ENCODE assay signal across 13 cellular contexts in genomic region chr9:109868222-109868621, GRCh38.
DNase-seq lines count a peak whose midpoint lies in the region; ATAC-seq and TF ChIP-seq lines count a peak whose summit lies in the region.
"Had no signal": no experiment of that assay in that cellular context is flagged by ENCODE, and none has a peak within 500 bp of the region (broad histone marks: within the 10 kb centered on the region; RNA-seq: fewer than 3 reads in every experiment).

No MANE protein-coding gene starts in this region.

- no peak overlapping the region for H2AFZ ChIP-seq in neural progenitor cell (replicated peaks)

- no peaks in the 10 kb centered on the region for H3K9me3 Mint-ChIP-seq in neural progenitor cell

- DNase-seq in C1 segment of cervical spinal cord (lab: John Stamatoyannopoulos, UW) (peak in 10 of 14 donors; percentile 8 to 84 (median 22)), brain microvascular endothelial cell (peak; percentile 25), Right ventricle myocardium superior (no peak), neural progenitor cell (ENCODE audit: low spot score) (peak; percentile 35), mucosa of descending colon (no peak), NCI-H2196 treated with DMSO at 0.1 percent for 48 hours (lab: John Stamatoyannopoulos, UW; ENCODE audit: unreplicated experiment) (no peak), dermis blood vessel endothelial cell (no peak)
- DNase-seq: Kasumi-1, NCI-H1417 treated with DMSO at 0.1 percent for 48 hours, NCI-H446, upper lobe of left lung, WERI-Rb-1 had no signal

- peaks cover 2% of the 10 kb centered on the region for H3K36me3 ChIP-seq in brain microvascular endothelial cell (replicated peaks)
- no peaks in the 10 kb centered on the region for H3K36me3 ChIP-seq in neural progenitor cell
- H3K36me3 ChIP-seq in mucosa of descending colon (ENCODE audit: low read depth) = no peaks in the 10 kb centered on the region
- H3K36me3 ChIP-seq: upper lobe of left lung, WERI-Rb-1 had no signal

- H3K36me3 Mint-ChIP-seq in neural progenitor cell = no peaks in the 10 kb centered on the region

- no peaks in the 10 kb centered on the region for H3K27me3 Mint-ChIP-seq in neural progenitor cell (ENCODE audit: insufficient read depth, low read depth)

- no peaks in the 10 kb centered on the region for H3K27me3 ChIP-seq in brain microvascular endothelial cell (replicated peaks)
- H3K27me3 ChIP-seq in neural progenitor cell = no peaks in the 10 kb centered on the region
- H3K27me3 ChIP-seq: upper lobe of left lung had no signal

- H3K4me1 ChIP-seq in neural progenitor cell (peaks cover 9% of the 10 kb centered on the region), mucosa of descending colon (ENCODE audit: low read depth) (no peaks in the 10 kb centered on the region)
- H3K4me1 ChIP-seq: upper lobe of left lung had no signal

- H3K9me3 ChIP-seq in neural progenitor cell (ENCODE audit: low read depth) (no peaks in the 10 kb centered on the region), mucosa of descending colon (no peaks in the 10 kb centered on the region)
- H3K9me3 ChIP-seq: upper lobe of left lung had no signal

- H3F3A ChIP-seq in neural progenitor cell (ENCODE audit: low read depth) = no peaks in the 10 kb centered on the region

- intact Hi-C loops in Right ventricle myocardium superior (cut with DNase I) (no loop called here), mucosa of descending colon (cut with DNase I, micrococcal nuclease) (no loop called here)

- no peak overlapping the region for H3K4me2 ChIP-seq in neural progenitor cell

- peak; percentile 60 for ATAC-seq in Right ventricle myocardium superior (ENCODE audit: poor library complexity)
- no peak for ATAC-seq in GM21528 (IDR thresholded peaks at IDR 0.05; ENCODE audit: low FRiP score, unreplicated experiment)
- no peak for ATAC-seq in mucosa of descending colon

- no peak overlapping the region for H3K27ac Mint-ChIP-seq in neural progenitor cell

- no peak overlapping the region for H3K9ac ChIP-seq in neural progenitor cell

- H3K79me2 ChIP-seq in neural progenitor cell (ENCODE audit: low read depth) = no peaks in the 10 kb centered on the region

- no peak overlapping the region for H3K4me3 Mint-ChIP-seq in neural progenitor cell

- peaks cover 20% of the 10 kb centered on the region for H3K4me1 Mint-ChIP-seq in neural progenitor cell

- H4K20me1 ChIP-seq in neural progenitor cell (ENCODE audit: low read depth) = no peaks in the 10 kb centered on the region

- TF ChIP-seq CTCF in brain microvascular endothelial cell (IDR thresholded peaks at IDR 0.05; ENCODE audit: low read depth, low read length, missing control alignments) = no peak
- no peak for TF ChIP-seq CTCF in neural progenitor cell (IDR thresholded peaks at IDR 0.05)
- no peak for TF ChIP-seq CTCF in mucosa of descending colon (IDR thresholded peaks at IDR 0.05)

- in situ Hi-C loops in brain microvascular endothelial cell (cut with HindIII; ENCODE audit: low pct_ligation_motif_present, low sequenced_read_pairs) = no loop called here

- H3K27ac ChIP-seq in brain microvascular endothelial cell = no peak overlapping the region
- no peak overlapping the region for H3K27ac ChIP-seq in neural progenitor cell
- H3K27ac ChIP-seq: WERI-Rb-1 had no signal

- H3K4me3 ChIP-seq in brain microvascular endothelial cell (ENCODE audit: low read depth, low read length) (no peak overlapping the region), neural progenitor cell (no peak overlapping the region), mucosa of descending colon (no peak overlapping the region)
- H3K4me3 ChIP-seq: upper lobe of left lung had no signal

Comparison
In these comparisons a context has a peak if more than half of its experiments do, and no peak if none do; other contexts are left out.
1. DNase-seq: peak in C1 segment of cervical spinal cord (10 of 14), brain microvascular endothelial cell (single experiment) and neural progenitor cell (single experiment); none in Right ventricle myocardium superior (single experiment), mucosa of descending colon (0 of 3), NCI-H2196 treated with DMSO at 0.1 percent for 48 hours (single experiment) and dermis blood vessel endothelial cell (single experiment).